8 cellular contexts compared by ENCODE assay signal in genomic region chr6:53547815-53548496, GRCh38. TPM values are rescaled to one million over a fixed set of nuclear protein-coding genes. Genes with fewer than 3 reads are reported as not detected.
DNase-seq lines count a peak whose midpoint lies in the region; TF ChIP-seq lines count a peak whose summit lies in the region.

No MANE protein-coding gene starts in this region.

- H3K27ac ChIP-seq in RWPE1 = peak overlapping the region; percentile 86

- peaks cover 28% of the 10 kb centered on the region for H3K4me1 Mint-ChIP-seq in nephron progenitor cell
- peaks cover 38% of the 10 kb centered on the region for H3K4me1 Mint-ChIP-seq in stimulated activated naive CD8-positive, alpha-beta T cell treated with anti-CD3 and anti-CD28 coated beads, Interleukin-15, Interleukin-2, amounts not matched to agents 100 ng/mL and 50 ng/mL, for 24 hours (ENCODE audit: low read depth)

- peaks cover 31% of the 10 kb centered on the region for H3K27me3 Mint-ChIP-seq in nephron progenitor cell (ENCODE audit: low read depth, poor library complexity)
- no peaks in the 10 kb centered on the region for H3K27me3 Mint-ChIP-seq in stimulated activated naive CD8-positive, alpha-beta T cell treated with anti-CD3 and anti-CD28 coated beads, Interleukin-15, Interleukin-2, amounts not matched to agents 100 ng/mL and 50 ng/mL, for 24 hours

- POLR2A ChIA-PET in RWPE1 (lab: Yijun Ruan, JAX; ENCODE audit: low non-redundant PET) = no interaction called here

- CTCF ChIA-PET in RWPE1 (lab: Yijun Ruan, JAX) = interaction anchor here (0.7 to 1.0 kb wide), 2 partner anchors 16 to 99 kb away, joined by 3 to 4 read pairs; no protein-coding TSS in a partner anchor

- H3K4me3 Mint-ChIP-seq in nephron progenitor cell = peak overlapping the region; percentile 86
- H3K4me3 Mint-ChIP-seq in stimulated activated naive CD8-positive, alpha-beta T cell treated with anti-CD3 and anti-CD28 coated beads, Interleukin-15, Interleukin-2, amounts not matched to agents 100 ng/mL and 50 ng/mL, for 24 hours = peak overlapping the region; percentile 85

- peak; percentile 97 for DNase-seq in EL
- peak; percentile 98 for DNase-seq in H4 (ENCODE audit: low spot score)
- DNase-seq in LoVo (ENCODE audit: low spot score) = peak; percentile 96
- DNase-seq in RWPE1 (ENCODE audit: low spot score) = peak; percentile 84
- DNase-seq in activated effector memory CD4-positive, alpha-beta T cell treated with Interleukin-2 at 50 U/mL for 16 hours = peak; percentile 94
- DNase-seq in fibroblast of the conjunctiva (ENCODE audit: low read depth) = peak; percentile 93
- peak; percentile 93 for DNase-seq in nephron progenitor cell

- peak overlapping the region; percentile 95 for H3K27ac Mint-ChIP-seq in nephron progenitor cell
- H3K27ac Mint-ChIP-seq in stimulated activated naive CD8-positive, alpha-beta T cell treated with anti-CD3 and anti-CD28 coated beads, Interleukin-15, Interleukin-2, amounts not matched to agents 100 ng/mL and 50 ng/mL, for 24 hours = peak overlapping the region; percentile 48

- peaks cover 35% of the 10 kb centered on the region for H3K9me3 Mint-ChIP-seq in nephron progenitor cell
- no peaks in the 10 kb centered on the region for H3K9me3 Mint-ChIP-seq in stimulated activated naive CD8-positive, alpha-beta T cell treated with anti-CD3 and anti-CD28 coated beads, Interleukin-15, Interleukin-2, amounts not matched to agents 100 ng/mL and 50 ng/mL, for 24 hours

- H3K36me3 Mint-ChIP-seq in nephron progenitor cell (ENCODE audit: low read depth) = peaks cover 6% of the 10 kb centered on the region
- H3K36me3 Mint-ChIP-seq in stimulated activated naive CD8-positive, alpha-beta T cell treated with anti-CD3 and anti-CD28 coated beads, Interleukin-15, Interleukin-2, amounts not matched to agents 100 ng/mL and 50 ng/mL, for 24 hours (ENCODE audit: low read depth) = no peaks in the 10 kb centered on the region

- no peak for TF ChIP-seq CTCF in RWPE1 (conservative IDR thresholded peaks at IDR 0.05; ENCODE audit: low read depth)
- no peak for TF ChIP-seq CTCF in nephron progenitor cell (IDR thresholded peaks at IDR 0.05)

RNA-seq across cellular contexts. Expression of gene GCLC, which starts 3.1 kb away (rescaled TPM):
- 58.5 and 65.4 TPM in 2 replicates for total RNA-seq in H4 (2014; rRNA removed; shearing (Covaris generic))

Comparison
In these comparisons a context has a peak if more than half of its experiments do, and no peak if none do; other contexts are left out.
1. Peak in every context shown above with its lines: DNase-seq and H3K27ac ChIP-seq.